In the genomic region with DNA sequence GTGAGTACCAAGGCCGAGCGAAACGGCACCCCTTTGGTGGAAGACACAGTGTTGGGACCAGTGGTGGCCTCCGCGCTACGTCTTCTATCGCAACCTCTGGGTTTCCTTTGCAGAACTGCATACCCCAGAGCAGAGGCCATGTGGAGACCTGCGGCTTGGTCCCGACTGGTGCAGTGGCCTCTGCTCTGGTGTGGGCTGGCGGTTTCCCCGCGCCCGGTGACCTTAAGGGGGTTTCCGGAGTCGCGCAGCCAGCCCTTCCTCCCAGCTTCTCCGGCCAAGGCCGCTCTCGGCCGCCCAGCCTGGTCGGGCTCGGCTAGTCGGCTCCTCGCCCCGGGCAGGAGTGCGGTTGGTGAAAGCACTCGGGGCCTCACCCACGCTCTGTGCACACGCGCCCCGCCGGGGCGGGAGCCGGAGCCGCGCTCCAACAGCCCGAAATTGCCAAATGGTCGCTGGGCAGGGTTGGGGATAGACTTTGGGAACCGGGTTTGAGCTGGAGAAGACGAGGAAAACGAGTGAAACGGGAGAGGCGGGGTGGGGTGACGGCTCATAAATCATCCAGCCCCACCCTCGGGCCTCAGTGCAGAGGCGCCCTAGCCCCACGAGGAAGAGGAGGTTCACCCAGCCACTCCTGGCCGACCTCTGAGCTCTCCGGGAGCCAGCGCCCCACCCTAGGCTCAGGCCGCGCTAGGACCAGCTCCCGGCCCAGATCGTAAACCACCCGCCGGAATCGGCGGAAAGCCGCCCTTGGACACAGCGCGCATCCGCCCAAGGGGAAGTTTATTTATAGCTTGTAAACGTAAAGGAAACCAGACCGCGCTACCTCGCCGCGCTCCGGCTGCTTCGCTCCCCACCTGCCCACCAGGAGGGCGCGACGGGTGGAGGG, we compare ENCODE assay signal across 1 cellular context.
A peak's percentile ranks its signal among the peaks of the same experiment; 100 is the strongest.
TF ChIP-seq lines count a peak whose summit lies in the region.

No MANE protein-coding gene starts in this region.

TF ChIP-seq in HepG2, 621 proteins besides CTCF, POLR2A, EP300 and RAD21 (continued from another document and continues in another):
- no peak for TF ChIP-seq KAT8 (CRISPR knock-in tag; IDR thresholded peaks at IDR 0.05)
- no peak for TF ChIP-seq PITX1 (CRISPR knock-in tag; IDR thresholded peaks at IDR 0.05)
- TF ChIP-seq RNF2 (conservative IDR thresholded peaks at IDR 0.05; ENCODE audit: low read depth): no peak
- no peak for TF ChIP-seq ZBTB3 (CRISPR knock-in tag; IDR thresholded peaks at IDR 0.05; ENCODE audit: borderline replicate concordance, low read depth)
- TF ChIP-seq CAMTA2 (CRISPR knock-in tag; IDR thresholded peaks at IDR 0.05; ENCODE audit: borderline replicate concordance): no peak
- no peak for TF ChIP-seq KLF12 (CRISPR knock-in tag; IDR thresholded peaks at IDR 0.05; ENCODE audit: borderline replicate concordance)
- TF ChIP-seq, protein P1, sequence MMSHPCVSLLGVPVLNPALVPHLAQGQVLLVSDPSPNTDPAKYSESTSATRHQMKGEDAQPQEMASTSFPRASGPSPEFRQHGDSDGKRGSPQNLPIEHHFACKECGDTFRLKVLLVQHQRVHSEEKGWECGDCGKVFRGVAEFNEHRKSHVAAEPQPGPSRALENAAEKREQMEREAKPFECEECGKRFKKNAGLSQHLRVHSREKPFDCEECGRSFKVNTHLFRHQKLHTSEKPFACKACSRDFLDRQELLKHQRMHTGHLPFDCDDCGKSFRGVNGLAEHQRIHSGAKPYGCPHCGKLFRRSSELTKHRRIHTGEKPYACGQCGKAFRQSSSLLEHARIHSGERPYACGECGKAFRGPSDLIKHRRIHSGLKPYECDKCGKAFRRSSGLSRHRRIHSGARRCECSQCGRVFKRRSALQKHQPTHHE (CRISPR knock-in tag; IDR thresholded peaks at IDR 0.05; ENCODE audit: borderline replicate concordance): no peak
- peak; percentile 90 for TF ChIP-seq RBFOX2 (IDR thresholded peaks at IDR 0.05; ENCODE audit: low read depth, low read length)
- no peak for TF ChIP-seq KAT7 (CRISPR knock-in tag; IDR thresholded peaks at IDR 0.05; ENCODE audit: borderline replicate concordance)
- TF ChIP-seq, protein P2, sequence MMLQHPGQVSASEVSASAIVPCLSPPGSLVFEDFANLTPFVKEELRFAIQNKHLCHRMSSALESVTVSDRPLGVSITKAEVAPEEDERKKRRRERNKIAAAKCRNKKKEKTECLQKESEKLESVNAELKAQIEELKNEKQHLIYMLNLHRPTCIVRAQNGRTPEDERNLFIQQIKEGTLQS (CRISPR knock-in tag; IDR thresholded peaks at IDR 0.05): no peak
- peak; percentile 93; the same call in 1 of the 2 replicates for TF ChIP-seq HOXA9 (CRISPR knock-in tag; IDR thresholded peaks at IDR 0.05; ENCODE audit: borderline replicate concordance)
- TF ChIP-seq, protein P3, sequence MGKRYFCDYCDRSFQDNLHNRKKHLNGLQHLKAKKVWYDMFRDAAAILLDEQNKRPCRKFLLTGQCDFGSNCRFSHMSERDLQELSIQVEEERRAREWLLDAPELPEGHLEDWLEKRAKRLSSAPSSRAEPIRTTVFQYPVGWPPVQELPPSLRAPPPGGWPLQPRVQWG (CRISPR knock-in tag; IDR thresholded peaks at IDR 0.05; ENCODE audit: borderline replicate concordance, low read depth): no peak
- TF ChIP-seq, protein P4, sequence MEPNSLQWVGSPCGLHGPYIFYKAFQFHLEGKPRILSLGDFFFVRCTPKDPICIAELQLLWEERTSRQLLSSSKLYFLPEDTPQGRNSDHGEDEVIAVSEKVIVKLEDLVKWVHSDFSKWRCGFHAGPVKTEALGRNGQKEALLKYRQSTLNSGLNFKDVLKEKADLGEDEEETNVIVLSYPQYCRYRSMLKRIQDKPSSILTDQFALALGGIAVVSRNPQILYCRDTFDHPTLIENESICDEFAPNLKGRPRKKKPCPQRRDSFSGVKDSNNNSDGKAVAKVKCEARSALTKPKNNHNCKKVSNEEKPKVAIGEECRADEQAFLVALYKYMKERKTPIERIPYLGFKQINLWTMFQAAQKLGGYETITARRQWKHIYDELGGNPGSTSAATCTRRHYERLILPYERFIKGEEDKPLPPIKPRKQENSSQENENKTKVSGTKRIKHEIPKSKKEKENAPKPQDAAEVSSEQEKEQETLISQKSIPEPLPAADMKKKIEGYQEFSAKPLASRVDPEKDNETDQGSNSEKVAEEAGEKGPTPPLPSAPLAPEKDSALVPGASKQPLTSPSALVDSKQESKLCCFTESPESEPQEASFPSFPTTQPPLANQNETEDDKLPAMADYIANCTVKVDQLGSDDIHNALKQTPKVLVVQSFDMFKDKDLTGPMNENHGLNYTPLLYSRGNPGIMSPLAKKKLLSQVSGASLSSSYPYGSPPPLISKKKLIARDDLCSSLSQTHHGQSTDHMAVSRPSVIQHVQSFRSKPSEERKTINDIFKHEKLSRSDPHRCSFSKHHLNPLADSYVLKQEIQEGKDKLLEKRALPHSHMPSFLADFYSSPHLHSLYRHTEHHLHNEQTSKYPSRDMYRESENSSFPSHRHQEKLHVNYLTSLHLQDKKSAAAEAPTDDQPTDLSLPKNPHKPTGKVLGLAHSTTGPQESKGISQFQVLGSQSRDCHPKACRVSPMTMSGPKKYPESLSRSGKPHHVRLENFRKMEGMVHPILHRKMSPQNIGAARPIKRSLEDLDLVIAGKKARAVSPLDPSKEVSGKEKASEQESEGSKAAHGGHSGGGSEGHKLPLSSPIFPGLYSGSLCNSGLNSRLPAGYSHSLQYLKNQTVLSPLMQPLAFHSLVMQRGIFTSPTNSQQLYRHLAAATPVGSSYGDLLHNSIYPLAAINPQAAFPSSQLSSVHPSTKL (CRISPR knock-in tag; IDR thresholded peaks at IDR 0.05): no peak; the same call in 1 of the 2 replicates
- no peak for TF ChIP-seq SMC3 (IDR thresholded peaks at IDR 0.05; ENCODE audit: low read length)
- no peak for TF ChIP-seq ZNF17 (CRISPR knock-in tag; IDR thresholded peaks at IDR 0.05)
- TF ChIP-seq HOXA5 (CRISPR knock-in tag; IDR thresholded peaks at IDR 0.05): peak; percentile 97
- TF ChIP-seq NFIB (CRISPR knock-in tag; IDR thresholded peaks at IDR 0.05; ENCODE audit: borderline replicate concordance): no peak
- no peak for TF ChIP-seq JDP2 (CRISPR knock-in tag; IDR thresholded peaks at IDR 0.05; ENCODE audit: borderline replicate concordance)
- 0 out of 2 replicates have a peak, but pooled peaks have one; percentile 42 for TF ChIP-seq JUN (CRISPR knock-in tag; IDR thresholded peaks at IDR 0.05)
- no peak for TF ChIP-seq ATF7 (IDR thresholded peaks at IDR 0.05)
- no peak for TF ChIP-seq ATF7 (CRISPR knock-in tag; IDR thresholded peaks at IDR 0.05)
- TF ChIP-seq MED1 (CRISPR knock-in tag; IDR thresholded peaks at IDR 0.05): peak; percentile 38; the same call in 1 of the 2 replicates
- no peak for TF ChIP-seq RELA (CRISPR knock-in tag; IDR thresholded peaks at IDR 0.05)
- TF ChIP-seq ZSCAN25 (CRISPR knock-in tag; IDR thresholded peaks at IDR 0.05): no peak
- no peak for TF ChIP-seq FOXK2 (IDR thresholded peaks at IDR 0.05)
- TF ChIP-seq ZNF333 (CRISPR knock-in tag; IDR thresholded peaks at IDR 0.05; ENCODE audit: borderline replicate concordance): no peak
- TF ChIP-seq ZNF564 (CRISPR knock-in tag; IDR thresholded peaks at IDR 0.05): peak; percentile 59; the same call in 1 of the 2 replicates
- no peak for TF ChIP-seq SATB2 (CRISPR knock-in tag; IDR thresholded peaks at IDR 0.05)
- TF ChIP-seq KMT2B (CRISPR knock-in tag; IDR thresholded peaks at IDR 0.05): no peak
- no peak for TF ChIP-seq ZNF30 (CRISPR knock-in tag; IDR thresholded peaks at IDR 0.05)
- TF ChIP-seq ZNF547 (CRISPR knock-in tag; IDR thresholded peaks at IDR 0.05): no peak
- TF ChIP-seq RFX3 (CRISPR knock-in tag; IDR thresholded peaks at IDR 0.05): no peak
- TF ChIP-seq TBX2 (CRISPR knock-in tag; IDR thresholded peaks at IDR 0.05; ENCODE audit: borderline replicate concordance): no peak
- TF ChIP-seq, protein P5, sequence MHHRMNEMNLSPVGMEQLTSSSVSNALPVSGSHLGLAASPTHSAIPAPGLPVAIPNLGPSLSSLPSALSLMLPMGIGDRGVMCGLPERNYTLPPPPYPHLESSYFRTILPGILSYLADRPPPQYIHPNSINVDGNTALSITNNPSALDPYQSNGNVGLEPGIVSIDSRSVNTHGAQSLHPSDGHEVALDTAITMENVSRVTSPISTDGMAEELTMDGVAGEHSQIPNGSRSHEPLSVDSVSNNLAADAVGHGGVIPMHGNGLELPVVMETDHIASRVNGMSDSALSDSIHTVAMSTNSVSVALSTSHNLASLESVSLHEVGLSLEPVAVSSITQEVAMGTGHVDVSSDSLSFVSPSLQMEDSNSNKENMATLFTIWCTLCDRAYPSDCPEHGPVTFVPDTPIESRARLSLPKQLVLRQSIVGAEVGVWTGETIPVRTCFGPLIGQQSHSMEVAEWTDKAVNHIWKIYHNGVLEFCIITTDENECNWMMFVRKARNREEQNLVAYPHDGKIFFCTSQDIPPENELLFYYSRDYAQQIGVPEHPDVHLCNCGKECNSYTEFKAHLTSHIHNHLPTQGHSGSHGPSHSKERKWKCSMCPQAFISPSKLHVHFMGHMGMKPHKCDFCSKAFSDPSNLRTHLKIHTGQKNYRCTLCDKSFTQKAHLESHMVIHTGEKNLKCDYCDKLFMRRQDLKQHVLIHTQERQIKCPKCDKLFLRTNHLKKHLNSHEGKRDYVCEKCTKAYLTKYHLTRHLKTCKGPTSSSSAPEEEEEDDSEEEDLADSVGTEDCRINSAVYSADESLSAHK (CRISPR knock-in tag; IDR thresholded peaks at IDR 0.05; ENCODE audit: borderline replicate concordance): no peak
- TF ChIP-seq, protein P6, sequence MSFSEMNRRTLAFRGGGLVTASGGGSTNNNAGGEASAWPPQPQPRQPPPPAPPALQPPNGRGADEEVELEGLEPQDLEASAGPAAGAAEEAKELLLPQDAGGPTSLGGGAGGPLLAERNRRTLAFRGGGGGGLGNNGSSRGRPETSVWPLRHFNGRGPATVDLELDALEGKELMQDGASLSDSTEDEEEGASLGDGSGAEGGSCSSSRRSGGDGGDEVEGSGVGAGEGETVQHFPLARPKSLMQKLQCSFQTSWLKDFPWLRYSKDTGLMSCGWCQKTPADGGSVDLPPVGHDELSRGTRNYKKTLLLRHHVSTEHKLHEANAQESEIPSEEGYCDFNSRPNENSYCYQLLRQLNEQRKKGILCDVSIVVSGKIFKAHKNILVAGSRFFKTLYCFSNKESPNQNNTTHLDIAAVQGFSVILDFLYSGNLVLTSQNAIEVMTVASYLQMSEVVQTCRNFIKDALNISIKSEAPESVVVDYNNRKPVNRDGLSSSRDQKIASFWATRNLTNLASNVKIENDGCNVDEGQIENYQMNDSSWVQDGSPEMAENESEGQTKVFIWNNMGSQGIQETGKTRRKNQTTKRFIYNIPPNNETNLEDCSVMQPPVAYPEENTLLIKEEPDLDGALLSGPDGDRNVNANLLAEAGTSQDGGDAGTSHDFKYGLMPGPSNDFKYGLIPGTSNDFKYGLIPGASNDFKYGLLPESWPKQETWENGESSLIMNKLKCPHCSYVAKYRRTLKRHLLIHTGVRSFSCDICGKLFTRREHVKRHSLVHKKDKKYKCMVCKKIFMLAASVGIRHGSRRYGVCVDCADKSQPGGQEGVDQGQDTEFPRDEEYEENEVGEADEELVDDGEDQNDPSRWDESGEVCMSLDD (CRISPR knock-in tag; IDR thresholded peaks at IDR 0.05; ENCODE audit: borderline replicate concordance): 0 out of 2 replicates have a peak, but pooled peaks have one; percentile 34
- TF ChIP-seq, protein P7, sequence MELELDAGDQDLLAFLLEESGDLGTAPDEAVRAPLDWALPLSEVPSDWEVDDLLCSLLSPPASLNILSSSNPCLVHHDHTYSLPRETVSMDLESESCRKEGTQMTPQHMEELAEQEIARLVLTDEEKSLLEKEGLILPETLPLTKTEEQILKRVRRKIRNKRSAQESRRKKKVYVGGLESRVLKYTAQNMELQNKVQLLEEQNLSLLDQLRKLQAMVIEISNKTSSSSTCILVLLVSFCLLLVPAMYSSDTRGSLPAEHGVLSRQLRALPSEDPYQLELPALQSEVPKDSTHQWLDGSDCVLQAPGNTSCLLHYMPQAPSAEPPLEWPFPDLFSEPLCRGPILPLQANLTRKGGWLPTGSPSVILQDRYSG (CRISPR knock-in tag; IDR thresholded peaks at IDR 0.05): no peak
- TF ChIP-seq, protein P8, sequence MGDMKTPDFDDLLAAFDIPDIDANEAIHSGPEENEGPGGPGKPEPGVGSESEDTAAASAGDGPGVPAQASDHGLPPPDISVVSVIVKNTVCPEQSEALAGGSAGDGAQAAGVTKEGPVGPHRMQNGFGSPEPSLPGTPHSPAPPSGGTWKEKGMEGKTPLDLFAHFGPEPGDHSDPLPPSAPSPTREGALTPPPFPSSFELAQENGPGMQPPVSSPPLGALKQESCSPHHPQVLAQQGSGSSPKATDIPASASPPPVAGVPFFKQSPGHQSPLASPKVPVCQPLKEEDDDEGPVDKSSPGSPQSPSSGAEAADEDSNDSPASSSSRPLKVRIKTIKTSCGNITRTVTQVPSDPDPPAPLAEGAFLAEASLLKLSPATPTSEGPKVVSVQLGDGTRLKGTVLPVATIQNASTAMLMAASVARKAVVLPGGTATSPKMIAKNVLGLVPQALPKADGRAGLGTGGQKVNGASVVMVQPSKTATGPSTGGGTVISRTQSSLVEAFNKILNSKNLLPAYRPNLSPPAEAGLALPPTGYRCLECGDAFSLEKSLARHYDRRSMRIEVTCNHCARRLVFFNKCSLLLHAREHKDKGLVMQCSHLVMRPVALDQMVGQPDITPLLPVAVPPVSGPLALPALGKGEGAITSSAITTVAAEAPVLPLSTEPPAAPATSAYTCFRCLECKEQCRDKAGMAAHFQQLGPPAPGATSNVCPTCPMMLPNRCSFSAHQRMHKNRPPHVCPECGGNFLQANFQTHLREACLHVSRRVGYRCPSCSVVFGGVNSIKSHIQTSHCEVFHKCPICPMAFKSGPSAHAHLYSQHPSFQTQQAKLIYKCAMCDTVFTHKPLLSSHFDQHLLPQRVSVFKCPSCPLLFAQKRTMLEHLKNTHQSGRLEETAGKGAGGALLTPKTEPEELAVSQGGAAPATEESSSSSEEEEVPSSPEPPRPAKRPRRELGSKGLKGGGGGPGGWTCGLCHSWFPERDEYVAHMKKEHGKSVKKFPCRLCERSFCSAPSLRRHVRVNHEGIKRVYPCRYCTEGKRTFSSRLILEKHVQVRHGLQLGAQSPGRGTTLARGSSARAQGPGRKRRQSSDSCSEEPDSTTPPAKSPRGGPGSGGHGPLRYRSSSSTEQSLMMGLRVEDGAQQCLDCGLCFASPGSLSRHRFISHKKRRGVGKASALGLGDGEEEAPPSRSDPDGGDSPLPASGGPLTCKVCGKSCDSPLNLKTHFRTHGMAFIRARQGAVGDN (CRISPR knock-in tag; IDR thresholded peaks at IDR 0.05): peak; percentile 45
- TF ChIP-seq, protein P9, sequence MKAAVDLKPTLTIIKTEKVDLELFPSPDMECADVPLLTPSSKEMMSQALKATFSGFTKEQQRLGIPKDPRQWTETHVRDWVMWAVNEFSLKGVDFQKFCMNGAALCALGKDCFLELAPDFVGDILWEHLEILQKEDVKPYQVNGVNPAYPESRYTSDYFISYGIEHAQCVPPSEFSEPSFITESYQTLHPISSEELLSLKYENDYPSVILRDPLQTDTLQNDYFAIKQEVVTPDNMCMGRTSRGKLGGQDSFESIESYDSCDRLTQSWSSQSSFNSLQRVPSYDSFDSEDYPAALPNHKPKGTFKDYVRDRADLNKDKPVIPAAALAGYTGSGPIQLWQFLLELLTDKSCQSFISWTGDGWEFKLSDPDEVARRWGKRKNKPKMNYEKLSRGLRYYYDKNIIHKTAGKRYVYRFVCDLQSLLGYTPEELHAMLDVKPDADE (CRISPR knock-in tag; IDR thresholded peaks at IDR 0.05): no peak
- TF ChIP-seq MTA1 (CRISPR knock-in tag; IDR thresholded peaks at IDR 0.05; ENCODE audit: borderline replicate concordance): no peak
- no peak for TF ChIP-seq ZNF337 (CRISPR knock-in tag; IDR thresholded peaks at IDR 0.05; ENCODE audit: borderline replicate concordance, low read depth)
- TF ChIP-seq MEIS2 (CRISPR knock-in tag; IDR thresholded peaks at IDR 0.05): peak; percentile 57; the same call in 1 of the 2 replicates
- TF ChIP-seq FOXM1 (CRISPR knock-in tag; IDR thresholded peaks at IDR 0.05): no peak
